In the genomic region with DNA sequence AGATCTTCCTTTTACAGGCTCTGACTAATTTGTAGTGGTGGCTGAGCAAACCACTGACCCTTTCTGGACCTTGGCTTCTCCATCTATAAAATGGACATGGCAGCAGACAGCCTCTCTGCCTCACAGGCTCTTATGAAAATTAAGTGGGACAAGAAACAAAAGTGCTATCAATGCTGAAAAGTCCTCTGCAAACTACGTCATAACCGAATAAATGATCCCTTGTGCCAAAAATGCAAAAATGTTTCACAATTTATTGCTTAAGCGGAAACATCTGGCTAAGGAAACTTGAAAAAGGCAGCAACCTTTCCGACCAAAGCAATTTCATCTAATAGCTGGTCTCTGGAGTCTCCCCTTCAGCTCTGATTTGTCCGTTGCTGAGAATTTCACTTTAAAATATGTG, we compare ENCODE assay signal across 26 cellular contexts.
DNase-seq lines count a peak whose midpoint lies in the region; ATAC-seq and TF ChIP-seq lines count a peak whose summit lies in the region.
"Had no signal": no experiment of that assay in that cellular context is flagged by ENCODE, and none has a peak within 500 bp of the region (broad histone marks: within the 10 kb centered on the region; RNA-seq: fewer than 3 reads in every experiment).

No MANE protein-coding gene starts in this region.

- H3K27ac ChIP-seq in caudate nucleus (ENCODE audit: low read depth, low read length) = no peak overlapping the region
- H3K27ac ChIP-seq: cardiac muscle cell, left lung, neural progenitor cell, skin epidermis, thoracic aorta had no signal

- CTCF ChIA-PET in Caco-2 (lab: Charles Lee) = no interaction called here

- no peak for TF ChIP-seq POLR2A in NB4 (IDR thresholded peaks at IDR 0.05; ENCODE audit: extremely low read depth, insufficient read length)

- peaks cover 21% of the 10 kb centered on the region for H3K9me3 Mint-ChIP-seq in Caco-2 (ENCODE audit: unreplicated experiment)

- H3K4me1 ChIP-seq in Caco-2 = no peaks in the 10 kb centered on the region
- H3K4me1 ChIP-seq: left lung had no signal

- intact Hi-C loops in left ventricle myocardium superior (cut with micrococcal nuclease) (no loop called here), Caco-2 (cut with micrococcal nuclease; ENCODE audit: unreplicated experiment) (no loop called here)

- TF ChIP-seq CTCF in NB4 (IDR thresholded peaks at IDR 0.05; ENCODE audit: low read depth, low read length) (no peak), Caco-2 (IDR thresholded peaks at IDR 0.05; ENCODE audit: insufficient read depth in 1 of 2, low read depth in 1 of 2, low read length in 1 of 2, severe bottlenecking in 1 of 2, unreplicated experiment in 1 of 2) (no peak)

- no peak overlapping the region for H3K4me3 Mint-ChIP-seq in Caco-2 (ENCODE audit: unreplicated experiment)
- H3K4me3 Mint-ChIP-seq: neural progenitor cell; stimulated activated naive B cell treated with anti-CD40 and anti-IgM and Interleukin-4, amounts not matched to agents 10 μg/mL and 1 μg/mL and 100 μg/mL, for 72 hours had no signal

- H3K36me3 ChIP-seq in Caco-2 (ENCODE audit: control insufficient read depth, insufficient read depth, low read length) = no peaks in the 10 kb centered on the region
- H3K36me3 ChIP-seq: cardiac muscle cell, left lung, neural progenitor cell, thoracic aorta had no signal

- H3K27ac Mint-ChIP-seq in Caco-2 (ENCODE audit: unreplicated experiment) = no peak overlapping the region
- H3K27ac Mint-ChIP-seq: neural progenitor cell; progenitor cell of endocrine pancreas; stimulated activated naive B cell treated with anti-CD40 and anti-IgM and Interleukin-4, amounts not matched to agents 10 μg/mL and 1 μg/mL and 100 μg/mL, for 72 hours had no signal

- H3K36me3 Mint-ChIP-seq in Caco-2 (ENCODE audit: insufficient read depth, unreplicated experiment) = no peaks in the 10 kb centered on the region
- H3K36me3 Mint-ChIP-seq: neural progenitor cell; stimulated activated naive B cell treated with anti-CD40 and anti-IgM and Interleukin-4, amounts not matched to agents 10 μg/mL and 1 μg/mL and 100 μg/mL, for 72 hours had no signal

- no TSS peak for BruUV-seq in Caco-2 (replicated peaks; lab: Mats Ljungman, UMichigan)

- H3K27me3 Mint-ChIP-seq in Caco-2 (ENCODE audit: insufficient read depth, unreplicated experiment) = no peaks in the 10 kb centered on the region
- H3K27me3 Mint-ChIP-seq: progenitor cell of endocrine pancreas had no signal

- H3K9me3 ChIP-seq in Caco-2 = peaks cover 7% of the 10 kb centered on the region; the same call in 1 of the 2 replicates
- H3K9me3 ChIP-seq: mucosa of descending colon had no signal

- H3K4me3 ChIP-seq in NB4 (ENCODE audit: low read depth, low read length) (no peak overlapping the region), Caco-2 (ENCODE audit: low read depth, low read length) (no peak overlapping the region)
- H3K4me3 ChIP-seq: cardiac muscle cell, left lung, mucosa of descending colon, neural progenitor cell, skin epidermis, thoracic aorta had no signal

- no peaks in the 10 kb centered on the region for H3K4me1 Mint-ChIP-seq in Caco-2 (ENCODE audit: low read depth, unreplicated experiment)

- POLR2A ChIA-PET in Caco-2 (lab: Charles Lee) = no interaction called here

- no peaks in the 10 kb centered on the region for H3K27me3 ChIP-seq in Caco-2 (replicated peaks; ENCODE audit: control insufficient read depth, insufficient read depth, low read length)
- H3K27me3 ChIP-seq: cardiac muscle cell, left lung had no signal

- DNase-seq in AG20443 (ENCODE audit: low spot score) (peak; percentile 58), NB4 (ENCODE audit: low read depth) (peak; percentile 68), dermis blood vessel endothelial cell (peak; percentile 13), left ventricle myocardium superior (no peak), KG1 (lab: John Stamatoyannopoulos, UW) (no peak), Caco-2 (no peak), caudate nucleus (lab: John Stamatoyannopoulos, UW) (no peak)
- DNase-seq: activated CD8-positive, alpha-beta memory T cell treated with anti-CD3 and anti-CD28 coated beads, Interleukin-2, amount 50 U/mL, for 48 hours; activated gamma-delta T cell treated with Interleukin-2 at 50 U/mL for 16 hours; DMS79; HCEC 1CT; left lung; mucosa of descending colon; NCI-H1436 treated with DMSO at 0.1 percent for 48 hours; NCI-H2171; NCI-H524 treated with DMSO at 0.1 percent for 48 hours; SHP77; stimulated activated CD4-positive, alpha-beta T cell treated with anti-CD3 and anti-CD28 coated beads, Interleukin-2, amount 100 ng/mL, for 24 hours; stimulated activated naive B cell treated with anti-CD40 and anti-IgM and Interleukin-4, amounts not matched to agents 10 μg/mL and 1 μg/mL and 100 μg/mL, for 72 hours; T-helper 1 cell had no signal

- peak; percentile 75 for ATAC-seq in left ventricle myocardium superior
- no peak for ATAC-seq in HG02642 (IDR thresholded peaks at IDR 0.05; ENCODE audit: poor library complexity, unreplicated experiment)
- ATAC-seq: left lung, mucosa of descending colon had no signal

Comparison
In these comparisons a context has a peak if more than half of its experiments do, and no peak if none do; other contexts are left out.
1. DNase-seq: peak in AG20443 (single experiment), NB4 (single experiment) and dermis blood vessel endothelial cell (single experiment); none in left ventricle myocardium superior (single experiment), KG1 (single experiment), Caco-2 (0 of 2) and caudate nucleus (0 of 61).